ENCODE assay signal across 25 cellular contexts in genomic region chr14:36176524-36176923, GRCh38. TPM values are rescaled to one million over a fixed set of nuclear protein-coding genes. Genes with fewer than 3 reads are reported as not detected.
DNase-seq lines count a peak whose midpoint lies in the region; ATAC-seq and TF ChIP-seq lines count a peak whose summit lies in the region.
"Had no signal": no experiment of that assay in that cellular context is flagged by ENCODE, and none has a peak within 500 bp of the region (broad histone marks: within the 10 kb centered on the region; RNA-seq: fewer than 3 reads in every experiment).

Gene PTCSC3, minus strand, starts transcription at chr14:36176722.

- peak within 1 kb of the TSS; percentile 73 for H3K9ac ChIP-seq in SK-N-MC (ENCODE audit: insufficient read length)
- H3K9ac ChIP-seq: KMS-11, SK-N-SH had no signal

- peak within 1 kb of the TSS; percentile 96 for H3K27ac ChIP-seq in SK-N-MC
- H3K27ac ChIP-seq: HL-60, KMS-11, PC-9 had no signal

- no peak for TF ChIP-seq CTCF in AG09319 (IDR thresholded peaks at IDR 0.05; ENCODE audit: low read depth, low read length)

- peak; percentile 24 for ATAC-seq in sciatic nerve
- ATAC-seq in HG03045 (IDR thresholded peaks at IDR 0.05; ENCODE audit: unreplicated experiment) = no peak
- ATAC-seq: GM12878 had no signal

- H3K4me3 ChIP-seq in SK-N-MC = peak within 1 kb of the TSS; percentile 68
- H3K4me3 ChIP-seq: GM12878, PC-9 had no signal

- H3K9me3 ChIP-seq in SK-N-MC (ENCODE audit: low read depth, low read length) = no peaks in the 10 kb centered on the region
- H3K9me3 ChIP-seq: SK-N-SH had no signal

- DNase-seq in AG09319 (ENCODE audit: extremely low read depth, low read depth) (peak; percentile 27), SK-N-MC (ENCODE audit: low read depth, low spot score) (peak; percentile 81), iris pigment epithelial cell (ENCODE audit: low read depth) (peak; percentile 1), sciatic nerve (ENCODE audit: low spot score) (no peak), LoVo (ENCODE audit: low spot score) (no peak), islet precursor cell (no peak)
- DNase-seq: CD4-positive, CD25-positive, alpha-beta regulatory T cell; DMS79; HCEC 1CT; NCI-H1105; NCI-H146; NCI-H2029; NCI-H226; NCI-H510A treated with DMSO at 0.1 percent for 48 hours; NCI-H748 treated with DMSO at 0.1 percent for 48 hours; PC-9; RPMI8226; SHP77; SK-N-SH had no signal

- peaks cover 8% of the 10 kb centered on the region; the same call in 1 of the 2 replicates for H3K36me3 ChIP-seq in SK-N-MC (ENCODE audit: insufficient read depth, low read length)

- intact Hi-C loops in sciatic nerve (cut with DNase I) = no loop called here

RNA-seq across cellular contexts. Expression of gene PTCSC3, which starts in this region (rescaled TPM):
- not detected for total RNA-seq in sciatic nerve
- total RNA-seq: A172; CD4-positive, CD25-positive, alpha-beta regulatory T cell; GM12878; HT1080; PC-9 had no signal

Comparison
In these comparisons a context has a peak if more than half of its experiments do, and no peak if none do; other contexts are left out.
1. Peak in ATAC-seq in sciatic nerve; RNA of the gene not detected or under 1 TPM.
2. DNase-seq: peak in AG09319 (single experiment), SK-N-MC (single experiment) and iris pigment epithelial cell (single experiment); none in sciatic nerve (single experiment), LoVo (single experiment) and islet precursor cell (single experiment).